ENCODE assay signal across 1 cellular context in the genomic region with DNA sequence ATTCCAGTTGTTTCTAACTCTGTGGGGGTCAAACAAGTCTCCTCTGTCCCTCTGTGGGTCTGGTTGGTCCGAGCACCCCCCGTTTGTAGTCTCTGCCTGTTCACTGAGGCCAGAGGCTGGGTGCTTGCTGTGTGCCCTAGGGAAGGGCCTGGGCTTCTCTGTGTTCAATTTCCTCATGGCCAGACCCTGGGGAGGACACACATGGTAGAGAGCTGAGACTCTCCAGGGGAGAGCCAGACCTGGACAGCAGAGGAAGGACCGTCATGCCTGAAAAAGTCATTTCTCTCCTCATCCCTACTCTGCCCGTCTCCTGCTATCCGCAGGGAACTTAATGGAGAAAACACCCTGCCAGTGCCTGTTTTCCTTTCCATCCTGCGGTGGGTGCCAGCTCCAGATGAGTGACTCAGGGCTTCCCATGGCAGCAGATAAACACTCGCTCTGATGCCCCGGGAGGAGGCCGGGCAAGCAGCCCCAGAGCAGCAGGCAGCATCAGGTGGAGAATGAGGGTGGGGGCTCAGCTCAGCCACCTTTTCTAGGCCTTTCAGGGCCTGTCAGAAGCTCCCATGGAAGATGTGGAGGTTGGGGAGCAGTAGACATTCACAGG.
TF ChIP-seq lines count a peak whose summit lies in the region.

No MANE protein-coding gene starts in this region.

TF ChIP-seq in endothelial cell of umbilical vein, 7 proteins besides CTCF, POLR2A, EP300 and RAD21 (continued from another document):
- TF ChIP-seq GATA2 (IDR thresholded peaks at IDR 0.05; ENCODE audit: insufficient read depth, insufficient read length, low read depth, low read length): no peak
